28 cellular contexts compared by ENCODE assay signal in the genomic region with DNA sequence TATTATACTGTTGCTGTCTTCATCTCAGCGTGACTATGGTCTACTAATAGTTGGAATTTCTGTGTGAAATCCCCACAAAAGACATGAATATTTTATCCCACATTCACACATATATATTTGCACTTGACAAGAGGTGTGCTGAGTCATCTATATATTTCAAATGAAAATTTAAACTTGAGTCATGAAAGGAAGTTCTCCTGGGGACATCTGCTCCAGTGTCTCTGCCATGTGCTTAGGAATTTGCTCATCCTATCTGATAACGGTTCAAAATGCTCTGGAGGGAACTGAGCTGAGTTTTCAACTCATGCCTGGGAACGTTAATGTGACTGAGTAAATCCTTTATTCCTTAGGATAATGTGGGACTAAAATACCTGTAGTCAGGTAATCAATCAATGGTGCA.
DNase-seq lines count a peak whose midpoint lies in the region; ATAC-seq, FAIRE-seq and TF ChIP-seq lines count a peak whose summit lies in the region.
"Had no signal": no experiment of that assay in that cellular context is flagged by ENCODE, and none has a peak within 500 bp of the region (broad histone marks: within the 10 kb centered on the region; RNA-seq: fewer than 3 reads in every experiment).

No MANE protein-coding gene starts in this region.

- no peaks in the 10 kb centered on the region for H3K9me3 Mint-ChIP-seq in MCF 10A (ENCODE audit: unreplicated experiment)
- H3K9me3 Mint-ChIP-seq in astrocyte (ENCODE audit: unreplicated experiment): no peaks in the 10 kb centered on the region
- H3K9me3 Mint-ChIP-seq in activated CD4-positive, alpha-beta T cell treated with anti-CD3 and anti-CD28 coated beads, Interleukin-2, amount 10 ng/mL, durations not matched to agents 7 days and 5 days: no peaks in the 10 kb centered on the region
- H3K9me3 Mint-ChIP-seq: IgD-negative memory B cell had no signal

- H3K27ac ChIP-seq in breast epithelium (no peak overlapping the region), astrocyte (ENCODE audit: low read depth, low read length) (no peak overlapping the region), foreskin keratinocyte (no peak overlapping the region)
- H3K27ac ChIP-seq: 22Rv1, SJSA1 had no signal

- H3K36me3 ChIP-seq in breast epithelium (no peaks in the 10 kb centered on the region), astrocyte (ENCODE audit: insufficient read depth, low read length) (no peaks in the 10 kb centered on the region)
- H3K36me3 ChIP-seq: SJSA1 had no signal

- H3K27ac Mint-ChIP-seq in MCF 10A (ENCODE audit: low read depth, unreplicated experiment) (peak overlapping the region; percentile 16), astrocyte (ENCODE audit: unreplicated experiment) (peak overlapping the region; percentile 42)
- H3K27ac Mint-ChIP-seq in activated CD4-positive, alpha-beta T cell treated with anti-CD3 and anti-CD28 coated beads, Interleukin-2, amount 10 ng/mL, durations not matched to agents 7 days and 5 days: no peak overlapping the region
- H3K27ac Mint-ChIP-seq: B cell, HFFc6, IgD-negative memory B cell had no signal

- no peaks in the 10 kb centered on the region for H3K27me3 ChIP-seq in breast epithelium
- H3K27me3 ChIP-seq in astrocyte (ENCODE audit: insufficient read depth, low read length): no peaks in the 10 kb centered on the region
- H3K27me3 ChIP-seq in foreskin keratinocyte: no peaks in the 10 kb centered on the region
- H3K27me3 ChIP-seq: SJSA1 had no signal

- no peak overlapping the region for H3K4me2 ChIP-seq in astrocyte (ENCODE audit: low read length)

- ATAC-seq in foreskin keratinocyte: peak; percentile 47
- ATAC-seq in HG02588 (IDR thresholded peaks at IDR 0.05; ENCODE audit: unreplicated experiment): no peak
- ATAC-seq: Right ventricle myocardium inferior had no signal

- H3K9me3 ChIP-seq in breast epithelium (no peaks in the 10 kb centered on the region), astrocyte (ENCODE audit: insufficient read depth, low read depth, low read length) (no peaks in the 10 kb centered on the region)
- H3K9me3 ChIP-seq: SJSA1 had no signal

- H3K4me1 Mint-ChIP-seq in MCF 10A (ENCODE audit: insufficient read depth, unreplicated experiment) (peaks cover 40% of the 10 kb centered on the region), astrocyte (ENCODE audit: low read depth, unreplicated experiment) (peaks cover 10% of the 10 kb centered on the region)
- no peaks in the 10 kb centered on the region for H3K4me1 Mint-ChIP-seq in activated CD4-positive, alpha-beta T cell treated with anti-CD3 and anti-CD28 coated beads, Interleukin-2, amount 10 ng/mL, durations not matched to agents 7 days and 5 days
- H3K4me1 Mint-ChIP-seq: B cell, CD14-positive monocyte had no signal

- H3K36me3 Mint-ChIP-seq in MCF 10A (ENCODE audit: insufficient read depth, unreplicated experiment) (no peaks in the 10 kb centered on the region), astrocyte (ENCODE audit: low read depth, unreplicated experiment) (no peaks in the 10 kb centered on the region)
- no peaks in the 10 kb centered on the region for H3K36me3 Mint-ChIP-seq in activated CD4-positive, alpha-beta T cell treated with anti-CD3 and anti-CD28 coated beads, Interleukin-2, amount 10 ng/mL, durations not matched to agents 7 days and 5 days (ENCODE audit: low read depth)
- H3K36me3 Mint-ChIP-seq: CD14-positive monocyte, IgD-negative memory B cell had no signal

- H3K27me3 Mint-ChIP-seq in MCF 10A (ENCODE audit: insufficient read depth, unreplicated experiment) (no peaks in the 10 kb centered on the region), astrocyte (ENCODE audit: low read depth, unreplicated experiment) (no peaks in the 10 kb centered on the region)
- H3K27me3 Mint-ChIP-seq in activated CD4-positive, alpha-beta T cell treated with anti-CD3 and anti-CD28 coated beads, Interleukin-2, amount 10 ng/mL, durations not matched to agents 7 days and 5 days: peaks cover 2% of the 10 kb centered on the region
- H3K27me3 Mint-ChIP-seq: B cell, IgD-negative memory B cell had no signal

- no peak for TF ChIP-seq CTCF in MCF 10A (IDR thresholded peaks at IDR 0.05; ENCODE audit: unreplicated experiment)
- no peak for TF ChIP-seq CTCF in breast epithelium (IDR thresholded peaks at IDR 0.05)
- TF ChIP-seq CTCF in astrocyte (IDR thresholded peaks at IDR 0.05; ENCODE audit: insufficient read depth, low read depth, low read length): no peak
- no peak for TF ChIP-seq CTCF in foreskin keratinocyte (conservative IDR thresholded peaks at IDR 0.05)

- intact Hi-C loops in MCF 10A (cut with micrococcal nuclease) (no loop called here), breast epithelium (cut with DNase I; ENCODE audit: low total_unique reads) (no loop called here)

- BruUV-seq in MCF 10A (replicated peaks; lab: Mats Ljungman, UMichigan): no TSS peak

- H4K20me1 ChIP-seq in astrocyte (ENCODE audit: insufficient read depth, low read length): no peaks in the 10 kb centered on the region

- CTCF ChIA-PET in MCF 10A (lab: Yijun Ruan, JAX): no interaction called here
- CTCF ChIA-PET in activated CD4-positive, alpha-beta T cell treated with anti-CD3 and anti-CD28 coated beads, Interleukin-2, amount 10 ng/mL, durations not matched to agents 7 days and 5 days (lab: Charles Lee): interaction anchor here (0.6 kb wide), 1 partner anchor 155 kb away, joined by 4 read pairs; no protein-coding TSS in a partner anchor

- no peak for TF ChIP-seq POLR2A in breast epithelium (IDR thresholded peaks at IDR 0.05)

- no peaks in the 10 kb centered on the region for H3K79me2 ChIP-seq in astrocyte (ENCODE audit: insufficient read depth, low read length)

- POLR2A ChIA-PET in MCF 10A (lab: Yijun Ruan, JAX): interaction anchor here (0.6 kb wide), 1 partner anchor 31 kb away, joined by 3 read pairs; no protein-coding TSS in a partner anchor
- POLR2A ChIA-PET in activated CD4-positive, alpha-beta T cell treated with anti-CD3 and anti-CD28 coated beads, Interleukin-2, amount 10 ng/mL, durations not matched to agents 7 days and 5 days (lab: Charles Lee): no interaction called here

- DNase-seq in MCF 10A (ENCODE audit: unreplicated experiment) (no peak), breast epithelium (ENCODE audit: low spot score in 2 of 2) (no peak), astrocyte (ENCODE audit: low read depth) (no peak), foreskin keratinocyte (peak; percentile 51 to 61), superior temporal gyrus (ENCODE audit: extremely low spot score) (peak; percentile 60), retina (no peak)
- no peak for DNase-seq in activated CD4-positive, alpha-beta T cell treated with anti-CD3 and anti-CD28 coated beads, Interleukin-2, amount 10 ng/mL, durations not matched to agents 7 days and 5 days
- DNase-seq: DMS53, GF-D8, H7, HFFc6, Karpas-422, NCI-H1048, NCI-H1436 treated with DMSO at 0.1 percent for 48 hours, NCI-H2029, NCI-H2227 treated with DMSO at 0.1 percent for 48 hours, NCI-H510A treated with DMSO at 0.1 percent for 48 hours, NCI-H748 treated with DMSO at 0.1 percent for 48 hours, T-helper 1 cell had no signal

- H3K9ac ChIP-seq in astrocyte (ENCODE audit: low read length): no peak overlapping the region

- H2AFZ ChIP-seq in astrocyte (ENCODE audit: low read depth, low read length): no peak overlapping the region

- no peak for FAIRE-seq in astrocyte (lab: Jason Lieb, UNC)
- FAIRE-seq: HTR-8/SVneo, RCC 7860 had no signal

- H3K4me3 Mint-ChIP-seq in MCF 10A (ENCODE audit: unreplicated experiment) (no peak overlapping the region), astrocyte (ENCODE audit: unreplicated experiment) (no peak overlapping the region)
- H3K4me3 Mint-ChIP-seq in activated CD4-positive, alpha-beta T cell treated with anti-CD3 and anti-CD28 coated beads, Interleukin-2, amount 10 ng/mL, durations not matched to agents 7 days and 5 days: no peak overlapping the region
- H3K4me3 Mint-ChIP-seq: B cell, CD14-positive monocyte, HFFc6, IgD-negative memory B cell had no signal

- no peak overlapping the region for H3K4me3 ChIP-seq in breast epithelium
- no peak overlapping the region for H3K4me3 ChIP-seq in astrocyte (ENCODE audit: insufficient read depth, low read depth, low read length)
- H3K4me3 ChIP-seq: SJSA1 had no signal

- H3K4me1 ChIP-seq in breast epithelium (no peaks in the 10 kb centered on the region), astrocyte (ENCODE audit: insufficient read depth, low read length) (no peaks in the 10 kb centered on the region), foreskin keratinocyte (peaks cover 44% of the 10 kb centered on the region)
- H3K4me1 ChIP-seq: SJSA1 had no signal

Comparison
In these comparisons a context has a peak if more than half of its experiments do, and no peak if none do; other contexts are left out.
1. DNase-seq: peak in foreskin keratinocyte (2 of 2) and superior temporal gyrus (single experiment); none in MCF 10A (single experiment), breast epithelium (0 of 2), astrocyte (single experiment), activated CD4-positive, alpha-beta T cell treated with anti-CD3 and anti-CD28 coated beads, Interleukin-2, amount 10 ng/mL, durations not matched to agents 7 days and 5 days (single experiment) and retina (single experiment).